In genomic region chr21:29640233-29640554, GRCh38 we compare ENCODE assay signal across 12 cellular contexts.
DNase-seq lines count a peak whose midpoint lies in the region; ATAC-seq and TF ChIP-seq lines count a peak whose summit lies in the region.
"Had no signal": no experiment of that assay in that cellular context is flagged by ENCODE, and none has a peak within 500 bp of the region (broad histone marks: within the 10 kb centered on the region; RNA-seq: fewer than 3 reads in every experiment).

No MANE protein-coding gene starts in this region.

- no peak overlapping the region for H3K27ac Mint-ChIP-seq in activated T-helper 17 cell treated with anti-CD3 and anti-CD28 coated beads, Interleukin-2, amount 50 U/mL, for 72 hours
- H3K27ac Mint-ChIP-seq in chondrocyte (ENCODE audit: unreplicated experiment) = no peak overlapping the region
- H3K27ac Mint-ChIP-seq: endodermal cell had no signal

- H3K27me3 Mint-ChIP-seq in activated T-helper 17 cell treated with anti-CD3 and anti-CD28 coated beads, Interleukin-2, amount 50 U/mL, for 72 hours = no peaks in the 10 kb centered on the region
- no peaks in the 10 kb centered on the region for H3K27me3 Mint-ChIP-seq in chondrocyte (ENCODE audit: low read depth)

- POLR2A ChIA-PET in OCI-LY7 (lab: Charles Lee) = interaction anchor here (0.9 to 2.9 kb wide), 6 partner anchors 9 to 34 kb away, joined by 3 to 8 read pairs (median 3); no protein-coding TSS in a partner anchor

- H3K4me2 ChIP-seq in OCI-LY7 (ENCODE audit: low read length) = peak overlapping the region; percentile 51

- ATAC-seq in GM19455 (IDR thresholded peaks at IDR 0.05; ENCODE audit: unreplicated experiment) (peak; percentile 57), HG03025 (IDR thresholded peaks at IDR 0.05; ENCODE audit: low FRiP score, unreplicated experiment) (peak; percentile 63), left ventricle myocardium superior (no peak)
- no peak for ATAC-seq in activated T-helper 17 cell treated with anti-CD3 and anti-CD28 coated beads, Interleukin-2, amount 50 U/mL, for 72 hours (replicated peaks)

- no peaks in the 10 kb centered on the region for H3K9me2 ChIP-seq in OCI-LY7 (ENCODE audit: insufficient read depth, low read length)

- H3K9me3 ChIP-seq in OCI-LY7 (ENCODE audit: low read length) = 0 out of 2 replicates have a peak, but pooled peaks cover 5% of the 10 kb centered on the region
- H3K9me3 ChIP-seq: transverse colon had no signal

- H3K27ac ChIP-seq in OCI-LY7 (ENCODE audit: low read depth, low read length, poor library complexity, severe bottlenecking) (peak overlapping the region; percentile 48), coronary artery (no peak overlapping the region)
- H3K27ac ChIP-seq: transverse colon had no signal

- no peaks in the 10 kb centered on the region for H3K27me3 ChIP-seq in GM06990 (replicated peaks; ENCODE audit: control insufficient read depth, insufficient read depth, low read length)
- H3K27me3 ChIP-seq: transverse colon had no signal

- no peaks in the 10 kb centered on the region for H3K36me3 Mint-ChIP-seq in activated T-helper 17 cell treated with anti-CD3 and anti-CD28 coated beads, Interleukin-2, amount 50 U/mL, for 72 hours (ENCODE audit: low read depth)
- no peaks in the 10 kb centered on the region for H3K36me3 Mint-ChIP-seq in chondrocyte (ENCODE audit: low read depth)

- no peaks in the 10 kb centered on the region for H3K4me1 Mint-ChIP-seq in activated T-helper 17 cell treated with anti-CD3 and anti-CD28 coated beads, Interleukin-2, amount 50 U/mL, for 72 hours
- no peaks in the 10 kb centered on the region for H3K4me1 Mint-ChIP-seq in chondrocyte (ENCODE audit: low read depth)

- no peaks in the 10 kb centered on the region for H3K9me3 Mint-ChIP-seq in activated T-helper 17 cell treated with anti-CD3 and anti-CD28 coated beads, Interleukin-2, amount 50 U/mL, for 72 hours
- no peaks in the 10 kb centered on the region for H3K9me3 Mint-ChIP-seq in chondrocyte (ENCODE audit: low read depth)
- H3K9me3 Mint-ChIP-seq: endodermal cell had no signal

- H3K4me3 Mint-ChIP-seq in activated T-helper 17 cell treated with anti-CD3 and anti-CD28 coated beads, Interleukin-2, amount 50 U/mL, for 72 hours = no peak overlapping the region
- no peak overlapping the region for H3K4me3 Mint-ChIP-seq in chondrocyte (ENCODE audit: unreplicated experiment)
- H3K4me3 Mint-ChIP-seq: endodermal cell had no signal

- H3K4me3 ChIP-seq in GM06990 (replicated peaks; ENCODE audit: low read depth, low read length) (no peak overlapping the region), OCI-LY7 (ENCODE audit: low read depth, low read length, poor library complexity, severe bottlenecking) (peak overlapping the region; percentile 19), coronary artery (no peak overlapping the region)
- H3K4me3 ChIP-seq: transverse colon had no signal

- H3K79me2 ChIP-seq in OCI-LY7 (ENCODE audit: insufficient read depth, low read depth, low read length) = no peaks in the 10 kb centered on the region

- DNase-seq in GM06990 (ENCODE audit: extremely low read depth, insufficient read length) (peak; percentile 43), OCI-LY7 (ENCODE audit: low spot score) (peak; percentile 39), coronary artery (ENCODE audit: low spot score) (no peak), chondrocyte (ENCODE audit: low spot score) (no peak), left ventricle myocardium superior (no peak)
- DNase-seq: endodermal cell, H7, hippocampal formation, transverse colon had no signal

- H3K36me3 ChIP-seq in GM06990 (ENCODE audit: control insufficient read depth, insufficient read depth, low read length) (no peaks in the 10 kb centered on the region), OCI-LY7 (ENCODE audit: insufficient read depth, low read length) (no peaks in the 10 kb centered on the region)
- H3K36me3 ChIP-seq: transverse colon had no signal

- CTCF ChIA-PET in OCI-LY7 (lab: Charles Lee; ENCODE audit: unreplicated experiment) = no interaction called here

- TF ChIP-seq CTCF in GM06990 (IDR thresholded peaks at IDR 0.05; ENCODE audit: insufficient read depth, low read length, poor library complexity, severe bottlenecking) = no peak
- TF ChIP-seq CTCF in OCI-LY7 (conservative IDR thresholded peaks at IDR 0.05; ENCODE audit: low read length) = no peak
- TF ChIP-seq CTCF in coronary artery (IDR thresholded peaks at IDR 0.05) = no peak
- TF ChIP-seq CTCF in chondrocyte (IDR thresholded peaks at IDR 0.05) = no peak

- BruUV-seq in OCI-LY7 (replicated peaks; lab: Mats Ljungman, UMichigan) = no TSS peak

- intact Hi-C loops in OCI-LY7 (cut with micrococcal nuclease; ENCODE audit: unreplicated experiment) = no loop called here
- intact Hi-C loops in left ventricle myocardium superior (cut with micrococcal nuclease) = no loop called here

- H4K20me1 ChIP-seq in OCI-LY7 (ENCODE audit: insufficient read depth, low read length) = no peaks in the 10 kb centered on the region

- H2AFZ ChIP-seq in OCI-LY7 (ENCODE audit: low read length) = peak overlapping the region; percentile 29; the same call in 1 of the 2 replicates

- H3K4me1 ChIP-seq in OCI-LY7 (ENCODE audit: insufficient read depth, low read length, poor library complexity, severe bottlenecking) = peaks cover 33% of the 10 kb centered on the region
- H3K4me1 ChIP-seq: transverse colon had no signal

Comparison
In these comparisons a context has a peak if more than half of its experiments do, and no peak if none do; other contexts are left out.
1. DNase-seq: peak in GM06990 (single experiment) and OCI-LY7 (single experiment); none in coronary artery (single experiment), chondrocyte (single experiment) and left ventricle myocardium superior (single experiment).
2. ATAC-seq: peak in GM19455 (single experiment) and HG03025 (single experiment); none in activated T-helper 17 cell treated with anti-CD3 and anti-CD28 coated beads, Interleukin-2, amount 50 U/mL, for 72 hours (single experiment) and left ventricle myocardium superior (single experiment).